In the genomic region with DNA sequence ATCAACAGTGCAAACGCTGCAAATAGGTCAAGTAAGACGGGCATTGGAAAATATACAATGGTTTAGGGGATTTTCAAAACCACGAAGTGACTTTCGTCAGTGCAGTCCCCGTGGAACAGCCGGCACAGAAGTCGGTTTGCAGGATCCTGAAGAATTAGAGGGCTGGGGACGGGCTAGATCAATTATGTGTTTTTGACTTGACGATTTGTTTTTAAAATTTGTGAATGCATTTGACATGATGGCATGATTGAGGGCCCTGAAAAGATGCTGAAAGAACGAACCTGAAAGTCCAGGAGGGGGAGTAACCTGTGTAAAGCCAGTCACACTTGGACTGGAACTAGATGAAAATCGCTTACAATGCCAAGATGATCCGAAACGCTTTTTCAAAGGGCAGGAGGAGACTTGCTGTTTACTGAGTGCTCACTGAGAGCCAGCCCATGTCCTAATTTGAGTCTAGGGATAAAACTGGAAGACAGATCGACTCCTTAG, we compare ENCODE assay signal across 8 cellular contexts. TPM values are rescaled to one million over a fixed set of nuclear protein-coding genes. Genes with fewer than 3 reads are reported as not detected.
DNase-seq lines count a peak whose midpoint lies in the region; ATAC-seq lines count a peak whose summit lies in the region.

No MANE protein-coding gene starts in this region.

- H3K36me3 Mint-ChIP-seq in activated naive CD4-positive, alpha-beta T cell treated with anti-CD3 and anti-CD28 coated beads, Interleukin-2, amount 50 U/mL, for 72 hours: peaks cover 9% of the 10 kb centered on the region in 2 donors

- H3K4me1 ChIP-seq in right cardiac atrium (ENCODE audit: control insufficient read depth, insufficient read depth, low read length): no peaks in the 10 kb centered on the region

- peak overlapping the region; percentile 59 to 72 for H3K27ac Mint-ChIP-seq in activated naive CD4-positive, alpha-beta T cell treated with anti-CD3 and anti-CD28 coated beads, Interleukin-2, amount 50 U/mL, for 72 hours

- H3K27me3 ChIP-seq in right cardiac atrium (ENCODE audit: control insufficient read depth, insufficient read depth): no peaks in the 10 kb centered on the region

- H3K9me3 ChIP-seq in right cardiac atrium (ENCODE audit: control insufficient read depth, low read length): no peaks in the 10 kb centered on the region

- peak; percentile 10 for ATAC-seq in GM18517 (IDR thresholded peaks at IDR 0.05; ENCODE audit: unreplicated experiment)
- peak; percentile 3 for ATAC-seq in HG03175 (IDR thresholded peaks at IDR 0.05; ENCODE audit: unreplicated experiment)
- ATAC-seq in activated naive CD4-positive, alpha-beta T cell treated with anti-CD3 and anti-CD28 coated beads, Interleukin-2, amount 50 U/mL, for 72 hours: peak; percentile 6 to 20
- no peak for ATAC-seq in right cardiac atrium

- H3K27ac ChIP-seq in right cardiac atrium (ENCODE audit: low read length): peak overlapping the region; percentile 99
- H3K27ac ChIP-seq in skin epidermis: peak overlapping the region; percentile 82 to 99 (median 95)

- whole genome bisulfite sequencing in right cardiac atrium: 25% methylated on average over 14 of the region's 14 CpGs

- intact Hi-C loops in right cardiac atrium (cut with DNase I): no loop called here

- DNase-seq in activated naive CD4-positive, alpha-beta T cell treated with anti-CD3 and anti-CD28 coated beads, Interleukin-2, amount 50 U/mL, for 72 hours (ENCODE audit: low spot score in 2 of 2): no peak
- DNase-seq in right cardiac atrium (no peak), T-helper 9 cell (no peak)
- DNase-seq in stimulated activated CD4-positive, alpha-beta T cell treated with anti-CD3 and anti-CD28 coated beads, Interleukin-2, amount 100 ng/mL, for 48 hours: no peak
- no peak for DNase-seq in activated CD8-positive, alpha-beta memory T cell treated with anti-CD3 and anti-CD28 coated beads for 24 hours

- peaks cover 0 to 11% of the 10 kb centered on the region in 2 donors for H3K9me3 Mint-ChIP-seq in activated naive CD4-positive, alpha-beta T cell treated with anti-CD3 and anti-CD28 coated beads, Interleukin-2, amount 50 U/mL, for 72 hours

- H3K4me3 ChIP-seq in right cardiac atrium (ENCODE audit: low read length) (peak overlapping the region; percentile 95), skin epidermis (peak overlapping the region; percentile 59 to 87 (median 72))

RNA-seq across cellular contexts. Expression of gene DGKH, which starts 8.9 kb away (rescaled TPM):
- total RNA-seq in activated naive CD4-positive, alpha-beta T cell treated with anti-CD3 and anti-CD28 coated beads, Interleukin-2, amount 50 U/mL, for 72 hours: 10 to 100 TPM; 21.0 to 25.4 TPM
- total RNA-seq in right cardiac atrium: 10 to 100 TPM in 1 of 4 donors, 1 to 10 TPM in 3; 3.9 to 12.1 (median 6.5) TPM
- 2.0 TPM for polyA plus RNA-seq in right cardiac atrium

Comparison
In these comparisons a context has a peak if more than half of its experiments do, and no peak if none do; other contexts are left out.
1. ATAC-seq: peak in GM18517 (single experiment), HG03175 (single experiment) and activated naive CD4-positive, alpha-beta T cell treated with anti-CD3 and anti-CD28 coated beads, Interleukin-2, amount 50 U/mL, for 72 hours (2 of 2); none in right cardiac atrium (0 of 2).